ENCODE assay signal across 1 cellular context in the genomic region with DNA sequence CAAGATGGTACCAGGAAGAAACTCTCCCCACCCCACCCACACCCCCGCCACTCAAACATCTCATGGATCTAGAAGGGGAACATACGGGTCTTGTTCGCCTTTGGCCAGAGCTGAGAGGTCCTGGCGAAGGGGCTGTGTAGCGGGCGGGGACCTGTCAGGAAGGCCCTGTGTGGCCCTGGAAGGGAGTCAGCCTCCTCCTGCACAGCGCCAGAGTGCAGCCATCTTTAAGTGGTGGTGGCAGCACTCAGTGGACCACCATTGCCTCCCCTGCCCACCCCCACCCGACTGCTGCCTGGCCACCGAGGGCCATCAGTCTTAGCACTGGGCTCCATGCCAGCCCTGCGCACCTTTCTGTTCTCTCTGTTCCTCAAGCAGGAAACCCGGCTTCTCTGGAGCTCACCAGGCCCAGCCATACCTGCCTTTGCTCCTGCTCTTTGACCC.
TF ChIP-seq lines count a peak whose summit lies in the region.

No MANE protein-coding gene starts in this region.

TF ChIP-seq in HepG2, 621 proteins besides CTCF, POLR2A, EP300 and RAD21 (continued from another document):
- TF ChIP-seq, protein P1, sequence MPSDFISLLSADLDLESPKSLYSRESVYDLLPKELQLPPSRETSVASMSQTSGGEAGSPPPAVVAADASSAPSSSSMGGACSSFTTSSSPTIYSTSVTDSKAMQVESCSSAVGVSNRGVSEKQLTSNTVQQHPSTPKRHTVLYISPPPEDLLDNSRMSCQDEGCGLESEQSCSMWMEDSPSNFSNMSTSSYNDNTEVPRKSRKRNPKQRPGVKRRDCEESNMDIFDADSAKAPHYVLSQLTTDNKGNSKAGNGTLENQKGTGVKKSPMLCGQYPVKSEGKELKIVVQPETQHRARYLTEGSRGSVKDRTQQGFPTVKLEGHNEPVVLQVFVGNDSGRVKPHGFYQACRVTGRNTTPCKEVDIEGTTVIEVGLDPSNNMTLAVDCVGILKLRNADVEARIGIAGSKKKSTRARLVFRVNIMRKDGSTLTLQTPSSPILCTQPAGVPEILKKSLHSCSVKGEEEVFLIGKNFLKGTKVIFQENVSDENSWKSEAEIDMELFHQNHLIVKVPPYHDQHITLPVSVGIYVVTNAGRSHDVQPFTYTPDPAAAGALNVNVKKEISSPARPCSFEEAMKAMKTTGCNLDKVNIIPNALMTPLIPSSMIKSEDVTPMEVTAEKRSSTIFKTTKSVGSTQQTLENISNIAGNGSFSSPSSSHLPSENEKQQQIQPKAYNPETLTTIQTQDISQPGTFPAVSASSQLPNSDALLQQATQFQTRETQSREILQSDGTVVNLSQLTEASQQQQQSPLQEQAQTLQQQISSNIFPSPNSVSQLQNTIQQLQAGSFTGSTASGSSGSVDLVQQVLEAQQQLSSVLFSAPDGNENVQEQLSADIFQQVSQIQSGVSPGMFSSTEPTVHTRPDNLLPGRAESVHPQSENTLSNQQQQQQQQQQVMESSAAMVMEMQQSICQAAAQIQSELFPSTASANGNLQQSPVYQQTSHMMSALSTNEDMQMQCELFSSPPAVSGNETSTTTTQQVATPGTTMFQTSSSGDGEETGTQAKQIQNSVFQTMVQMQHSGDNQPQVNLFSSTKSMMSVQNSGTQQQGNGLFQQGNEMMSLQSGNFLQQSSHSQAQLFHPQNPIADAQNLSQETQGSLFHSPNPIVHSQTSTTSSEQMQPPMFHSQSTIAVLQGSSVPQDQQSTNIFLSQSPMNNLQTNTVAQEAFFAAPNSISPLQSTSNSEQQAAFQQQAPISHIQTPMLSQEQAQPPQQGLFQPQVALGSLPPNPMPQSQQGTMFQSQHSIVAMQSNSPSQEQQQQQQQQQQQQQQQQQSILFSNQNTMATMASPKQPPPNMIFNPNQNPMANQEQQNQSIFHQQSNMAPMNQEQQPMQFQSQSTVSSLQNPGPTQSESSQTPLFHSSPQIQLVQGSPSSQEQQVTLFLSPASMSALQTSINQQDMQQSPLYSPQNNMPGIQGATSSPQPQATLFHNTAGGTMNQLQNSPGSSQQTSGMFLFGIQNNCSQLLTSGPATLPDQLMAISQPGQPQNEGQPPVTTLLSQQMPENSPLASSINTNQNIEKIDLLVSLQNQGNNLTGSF (CRISPR knock-in tag; IDR thresholded peaks at IDR 0.05): no peak
- TF ChIP-seq PHF20 (CRISPR knock-in tag; IDR thresholded peaks at IDR 0.05): 0 out of 2 replicates have a peak, but pooled peaks have one; percentile 2
- TF ChIP-seq ATF7 (IDR thresholded peaks at IDR 0.05): no peak
- TF ChIP-seq ATF7 (CRISPR knock-in tag; IDR thresholded peaks at IDR 0.05): no peak
- TF ChIP-seq HDAC6 (IDR thresholded peaks at IDR 0.05; ENCODE audit: low read depth, low read length): no peak
- no peak for TF ChIP-seq ZEB1 (IDR thresholded peaks at IDR 0.05; ENCODE audit: insufficient replicate concordance, low read depth)
- TF ChIP-seq, protein P2, sequence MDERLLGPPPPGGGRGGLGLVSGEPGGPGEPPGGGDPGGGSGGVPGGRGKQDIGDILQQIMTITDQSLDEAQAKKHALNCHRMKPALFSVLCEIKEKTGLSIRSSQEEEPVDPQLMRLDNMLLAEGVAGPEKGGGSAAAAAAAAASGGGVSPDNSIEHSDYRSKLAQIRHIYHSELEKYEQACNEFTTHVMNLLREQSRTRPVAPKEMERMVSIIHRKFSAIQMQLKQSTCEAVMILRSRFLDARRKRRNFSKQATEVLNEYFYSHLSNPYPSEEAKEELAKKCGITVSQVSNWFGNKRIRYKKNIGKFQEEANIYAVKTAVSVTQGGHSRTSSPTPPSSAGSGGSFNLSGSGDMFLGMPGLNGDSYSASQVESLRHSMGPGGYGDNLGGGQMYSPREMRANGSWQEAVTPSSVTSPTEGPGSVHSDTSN (CRISPR knock-in tag; IDR thresholded peaks at IDR 0.05): 0 out of 2 replicates have a peak, but pooled peaks have one; percentile 7
- TF ChIP-seq SMC3 (IDR thresholded peaks at IDR 0.05; ENCODE audit: low read length): no peak
TF ChIP-seq in HepG2: peak in this region for 18.
